25 cellular contexts compared by ENCODE assay signal in genomic region chr2:152472524-152472923, GRCh38.
DNase-seq lines count a peak whose midpoint lies in the region; ATAC-seq, FAIRE-seq and TF ChIP-seq lines count a peak whose summit lies in the region.
"Had no signal": no experiment of that assay in that cellular context is flagged by ENCODE, and none has a peak within 500 bp of the region (broad histone marks: within the 10 kb centered on the region; RNA-seq: fewer than 3 reads in every experiment).

No MANE protein-coding gene starts in this region.

- no peak overlapping the region for H3K23ac ChIP-seq in trophoblast cell (ENCODE audit: low read length)

- peaks cover 98% of the 10 kb centered on the region for H3K4me1 ChIP-seq in A549
- peaks cover 0 to 6% of the 10 kb centered on the region in 2 experiments for H3K4me1 ChIP-seq in trophoblast cell (ENCODE audit: control insufficient read depth in 1 of 2, insufficient read depth in 2 of 2, low read length in 2 of 2)
- H3K4me1 ChIP-seq in naive thymus-derived CD4-positive, alpha-beta T cell (ENCODE audit: control insufficient read depth in 2 of 2, insufficient read depth in 2 of 2, low read length in 2 of 2) = no peaks in the 10 kb centered on the region

- no peaks in the 10 kb centered on the region for H3K9me3 Mint-ChIP-seq in activated T-cell treated with anti-CD3 and anti-CD28 coated beads, Interleukin-2, amount 50 U/mL, for 4 hours
- no peaks in the 10 kb centered on the region for H3K9me3 Mint-ChIP-seq in naive thymus-derived CD4-positive, alpha-beta T cell
- H3K9me3 Mint-ChIP-seq: activated B cell treated with CpG ODN at 0.5 μM for 24 hours; activated CD4-positive, alpha-beta T cell treated with anti-CD3 and anti-CD28 coated beads, Interleukin-2, amount 10 ng/mL, durations not matched to agents 7 days and 5 days; activated naive CD8-positive, alpha-beta T cell treated with anti-CD3 and anti-CD28 coated beads, Interleukin-2, amount 10 ng/mL, durations not matched to agents 7 days and 5 days; CD4-positive, alpha-beta T cell; stimulated activated memory B cell treated with anti-CD40 and anti-IgM and Interleukin-4, amounts not matched to agents 10 μg/mL and 1 μg/mL and 100 μg/mL, for 72 hours had no signal

- H2AFZ ChIP-seq in trophoblast cell (ENCODE audit: insufficient read depth, low read length, poor library complexity) = no peak overlapping the region

- no peak overlapping the region for H3K4me3 Mint-ChIP-seq in activated T-cell treated with anti-CD3 and anti-CD28 coated beads, Interleukin-2, amount 50 U/mL, for 4 hours
- H3K4me3 Mint-ChIP-seq in naive thymus-derived CD4-positive, alpha-beta T cell = no peak overlapping the region
- H3K4me3 Mint-ChIP-seq: activated B cell treated with CpG ODN at 0.5 μM for 24 hours; activated CD4-positive, alpha-beta T cell treated with anti-CD3 and anti-CD28 coated beads, Interleukin-2, amount 10 ng/mL, durations not matched to agents 7 days and 5 days; activated naive CD8-positive, alpha-beta T cell treated with anti-CD3 and anti-CD28 coated beads, Interleukin-2, amount 10 ng/mL, durations not matched to agents 7 days and 5 days; CD4-positive, alpha-beta T cell; stimulated activated memory B cell treated with anti-CD40 and anti-IgM and Interleukin-4, amounts not matched to agents 10 μg/mL and 1 μg/mL and 100 μg/mL, for 72 hours had no signal

- no peak for TF ChIP-seq RAD21 in A549 (conservative IDR thresholded peaks at IDR 0.05 in 1 of 2, IDR thresholded peaks at IDR 0.05 in 1 of 2)

- H3K27me3 ChIP-seq in trophoblast cell (ENCODE audit: insufficient read depth, low read length) = no peaks in the 10 kb centered on the region
- H3K27me3 ChIP-seq in naive thymus-derived CD4-positive, alpha-beta T cell (ENCODE audit: control insufficient read depth in 2 of 2, insufficient read depth in 2 of 2, low read length in 2 of 2) = no peaks in the 10 kb centered on the region
- H3K27me3 ChIP-seq: esophagus squamous epithelium, ovary, testis had no signal

- H3K4me1 Mint-ChIP-seq in activated T-cell treated with anti-CD3 and anti-CD28 coated beads, Interleukin-2, amount 50 U/mL, for 4 hours (ENCODE audit: low read depth) = peaks cover 3% of the 10 kb centered on the region
- H3K4me1 Mint-ChIP-seq in naive thymus-derived CD4-positive, alpha-beta T cell = peaks cover 0 to 8% (median 6%) of the 10 kb centered on the region in 7 donors

- no peak for TF ChIP-seq POLR2A in A549 (IDR thresholded peaks at IDR 0.05; ENCODE audit: low read length)

- H3K27ac Mint-ChIP-seq in naive thymus-derived CD4-positive, alpha-beta T cell = no peak overlapping the region
- H3K27ac Mint-ChIP-seq: activated B cell treated with CpG ODN at 0.5 μM for 24 hours; activated CD4-positive, alpha-beta T cell treated with anti-CD3 and anti-CD28 coated beads, Interleukin-2, amount 10 ng/mL, durations not matched to agents 7 days and 5 days; activated naive CD8-positive, alpha-beta T cell treated with anti-CD3 and anti-CD28 coated beads, Interleukin-2, amount 10 ng/mL, durations not matched to agents 7 days and 5 days; CD4-positive, alpha-beta T cell; stimulated activated memory B cell treated with anti-CD40 and anti-IgM and Interleukin-4, amounts not matched to agents 10 μg/mL and 1 μg/mL and 100 μg/mL, for 72 hours had no signal

- H3K36me3 ChIP-seq in trophoblast cell (ENCODE audit: control insufficient read depth in 1 of 2, insufficient read depth in 2 of 2, low read length in 2 of 2) = no peaks in the 10 kb centered on the region
- H3K36me3 ChIP-seq in naive thymus-derived CD4-positive, alpha-beta T cell (ENCODE audit: control insufficient read depth in 2 of 3, insufficient read depth in 3 of 3, low read length in 3 of 3) = no peaks in the 10 kb centered on the region
- H3K36me3 ChIP-seq: esophagus squamous epithelium, HAP-1, ovary had no signal

- peak overlapping the region; percentile 74 for H3K4me2 ChIP-seq in A549
- H3K4me2 ChIP-seq in trophoblast cell (ENCODE audit: low read length) = no peak overlapping the region

- CTCF ChIA-PET in A549 (lab: Yijun Ruan, JAX) = interaction anchor here (1.7 kb wide), 1 partner anchor 12 kb away, joined by 6 read pairs; no protein-coding TSS in a partner anchor
- CTCF ChIA-PET in naive thymus-derived CD4-positive, alpha-beta T cell (lab: Charles Lee) = no interaction called here

- no peak overlapping the region for H3K9ac ChIP-seq in trophoblast cell (ENCODE audit: low read length)

- H3K4ac ChIP-seq in trophoblast cell (ENCODE audit: low read depth, low read length) = no peak overlapping the region

- no peaks in the 10 kb centered on the region for H3K79me2 ChIP-seq in trophoblast cell (ENCODE audit: control insufficient read depth, insufficient read depth, low read length, poor library complexity)

- no peak overlapping the region for H2AK5ac ChIP-seq in trophoblast cell (ENCODE audit: low read length)

- no peaks in the 10 kb centered on the region for H3K27me3 Mint-ChIP-seq in activated T-cell treated with anti-CD3 and anti-CD28 coated beads, Interleukin-2, amount 50 U/mL, for 4 hours (ENCODE audit: low read depth)
- H3K27me3 Mint-ChIP-seq in naive thymus-derived CD4-positive, alpha-beta T cell = peaks cover 0 to 9% (median 5%) of the 10 kb centered on the region in 5 donors
- H3K27me3 Mint-ChIP-seq: activated B cell treated with CpG ODN at 0.5 μM for 24 hours; CD4-positive, alpha-beta T cell; stimulated activated memory B cell treated with anti-CD40 and anti-IgM and Interleukin-4, amounts not matched to agents 10 μg/mL and 1 μg/mL and 100 μg/mL, for 72 hours had no signal

- H3K79me1 ChIP-seq in trophoblast cell (ENCODE audit: low read length) = no peaks in the 10 kb centered on the region

- no peak overlapping the region for H2BK5ac ChIP-seq in trophoblast cell (ENCODE audit: low read depth, low read length, poor library complexity)

- H3K9me3 ChIP-seq in A549 (no peaks in the 10 kb centered on the region), trophoblast cell (ENCODE audit: insufficient read depth, low read depth, low read length) (no peaks in the 10 kb centered on the region)
- no peaks in the 10 kb centered on the region for H3K9me3 ChIP-seq in naive thymus-derived CD4-positive, alpha-beta T cell (ENCODE audit: control insufficient read depth in 2 of 3, low read length in 3 of 3)
- H3K9me3 ChIP-seq: esophagus squamous epithelium, HAP-1, ovary, testis had no signal

- H2BK12ac ChIP-seq in trophoblast cell (ENCODE audit: low read length) = no peak overlapping the region

- POLR2A ChIA-PET in A549 (lab: Yijun Ruan, JAX) = no interaction called here
- POLR2A ChIA-PET in naive thymus-derived CD4-positive, alpha-beta T cell (lab: Charles Lee) = no interaction called here

- H2BK120ac ChIP-seq in trophoblast cell (ENCODE audit: insufficient read depth, low read length, poor library complexity) = no peak overlapping the region

- no peak for FAIRE-seq in A549 (lab: Jason Lieb, UNC)

- intact Hi-C loops in naive thymus-derived CD4-positive, alpha-beta T cell (cut with micrococcal nuclease) = no loop called here

- no peak overlapping the region for H3K18ac ChIP-seq in trophoblast cell (ENCODE audit: low read length)

- 85% methylated on average over 1 of the region's 1 CpG for WGBS in A549 (ENCODE audit: missing lambda C conversion rate)
- no CpG with 5 or more reads among the region's 1 CpG for WGBS in trophoblast cell (ENCODE audit: extremely low coverage, insufficient coverage, insufficient read length)

- H3K27ac ChIP-seq in A549 (peak overlapping the region; percentile 69 to 81), cingulate gyrus (ENCODE audit: low read depth, low read length) (peak overlapping the region; percentile 81), trophoblast cell (ENCODE audit: low read depth, low read length) (no peak overlapping the region)
- H3K27ac ChIP-seq in naive thymus-derived CD4-positive, alpha-beta T cell (ENCODE audit: low read depth, low read length) = no peak overlapping the region
- H3K27ac ChIP-seq: esophagus squamous epithelium, ovary, testis had no signal

- DNase-seq in A549 (ENCODE audit: low read depth in 1 of 2, low spot score in 1 of 2) = no peak
- DNase-seq in HuH-7.5 (ENCODE audit: low spot score) = peak; percentile 28
- DNase-seq in trophoblast cell = peak; percentile 76 to 95
- DNase-seq in activated T-cell treated with anti-CD3 and anti-CD28 coated beads, Interleukin-2, amount 50 U/mL, for 4 hours = no peak
- no peak for DNase-seq in naive thymus-derived CD4-positive, alpha-beta T cell
- DNase-seq: activated B cell treated with CpG ODN at 0.5 μM for 24 hours; activated CD4-positive, alpha-beta T cell treated with anti-CD3 and anti-CD28 coated beads, Interleukin-2, amount 10 ng/mL, durations not matched to agents 7 days and 5 days; activated effector memory CD4-positive, alpha-beta T cell treated with anti-CD3 and anti-CD28 coated beads, Interleukin-2, amount 50 U/mL, for 16 hours; activated naive CD8-positive, alpha-beta T cell treated with anti-CD3 and anti-CD28 coated beads, Interleukin-2, amount 10 ng/mL, durations not matched to agents 7 days and 5 days; AML-193; CD4-positive, alpha-beta T cell; central memory CD4-positive, alpha-beta T cell; esophagus squamous epithelium; foreskin melanocyte; MV-4-11; NCI-H1436 treated with DMSO at 0.1 percent for 48 hours; NCI-H2081 treated with DMSO at 0.1 percent for 48 hours; NCI-H748 treated with DMSO at 0.1 percent for 48 hours; ovary; testis had no signal

- ATAC-seq in A549 = no peak
- ATAC-seq in HG03097 (IDR thresholded peaks at IDR 0.05; ENCODE audit: low FRiP score, unreplicated experiment) = no peak
- no peak for ATAC-seq in GM19351 (IDR thresholded peaks at IDR 0.05; ENCODE audit: unreplicated experiment)
- no peak for ATAC-seq in activated T-cell treated with anti-CD3 and anti-CD28 coated beads, Interleukin-2, amount 50 U/mL, for 4 hours
- no peak for ATAC-seq in naive thymus-derived CD4-positive, alpha-beta T cell
- ATAC-seq: stimulated activated memory B cell treated with anti-CD40 and anti-IgM and Interleukin-4, amounts not matched to agents 10 μg/mL and 1 μg/mL and 100 μg/mL, for 72 hours had no signal

- no peaks in the 10 kb centered on the region for H3K36me3 Mint-ChIP-seq in activated T-cell treated with anti-CD3 and anti-CD28 coated beads, Interleukin-2, amount 50 U/mL, for 4 hours (ENCODE audit: insufficient read depth)
- no peaks in the 10 kb centered on the region for H3K36me3 Mint-ChIP-seq in naive thymus-derived CD4-positive, alpha-beta T cell
- H3K36me3 Mint-ChIP-seq: activated naive CD8-positive, alpha-beta T cell treated with anti-CD3 and anti-CD28 coated beads, Interleukin-2, amount 10 ng/mL, durations not matched to agents 7 days and 5 days; stimulated activated memory B cell treated with anti-CD40 and anti-IgM and Interleukin-4, amounts not matched to agents 10 μg/mL and 1 μg/mL and 100 μg/mL, for 72 hours had no signal

- TF ChIP-seq EP300 in A549 (IDR thresholded peaks at IDR 0.05) = no peak

- H4K8ac ChIP-seq in trophoblast cell (ENCODE audit: low read depth, low read length) = no peak overlapping the region

- no peak overlapping the region for H3K14ac ChIP-seq in trophoblast cell (ENCODE audit: low read length)

- no peak overlapping the region for H3K4me3 ChIP-seq in A549
- no peak overlapping the region for H3K4me3 ChIP-seq in trophoblast cell (ENCODE audit: low read depth, low read length)
- H3K4me3 ChIP-seq in naive thymus-derived CD4-positive, alpha-beta T cell (ENCODE audit: low read length) = no peak overlapping the region
- H3K4me3 ChIP-seq: esophagus squamous epithelium, HAP-1, ovary, testis had no signal

- H4K91ac ChIP-seq in trophoblast cell (ENCODE audit: low read depth, low read length) = no peak overlapping the region

- TF ChIP-seq CTCF in A549 (IDR thresholded peaks at IDR 0.05) = no peak

- H4K12ac ChIP-seq in trophoblast cell (ENCODE audit: low read depth, low read length) = no peak overlapping the region

Comparison
In these comparisons a context has a peak if more than half of its experiments do, and no peak if none do; other contexts are left out.
1. DNase-seq: peak in HuH-7.5 (single experiment) and trophoblast cell (2 of 2); none in A549 (0 of 2), activated T-cell treated with anti-CD3 and anti-CD28 coated beads, Interleukin-2, amount 50 U/mL, for 4 hours (single experiment) and naive thymus-derived CD4-positive, alpha-beta T cell (0 of 9).
2. H3K27ac ChIP-seq: peak in A549 (2 of 2) and cingulate gyrus (single experiment); none in trophoblast cell (single experiment) and naive thymus-derived CD4-positive, alpha-beta T cell (single experiment).